27 cellular contexts compared by ENCODE assay signal in the genomic region with DNA sequence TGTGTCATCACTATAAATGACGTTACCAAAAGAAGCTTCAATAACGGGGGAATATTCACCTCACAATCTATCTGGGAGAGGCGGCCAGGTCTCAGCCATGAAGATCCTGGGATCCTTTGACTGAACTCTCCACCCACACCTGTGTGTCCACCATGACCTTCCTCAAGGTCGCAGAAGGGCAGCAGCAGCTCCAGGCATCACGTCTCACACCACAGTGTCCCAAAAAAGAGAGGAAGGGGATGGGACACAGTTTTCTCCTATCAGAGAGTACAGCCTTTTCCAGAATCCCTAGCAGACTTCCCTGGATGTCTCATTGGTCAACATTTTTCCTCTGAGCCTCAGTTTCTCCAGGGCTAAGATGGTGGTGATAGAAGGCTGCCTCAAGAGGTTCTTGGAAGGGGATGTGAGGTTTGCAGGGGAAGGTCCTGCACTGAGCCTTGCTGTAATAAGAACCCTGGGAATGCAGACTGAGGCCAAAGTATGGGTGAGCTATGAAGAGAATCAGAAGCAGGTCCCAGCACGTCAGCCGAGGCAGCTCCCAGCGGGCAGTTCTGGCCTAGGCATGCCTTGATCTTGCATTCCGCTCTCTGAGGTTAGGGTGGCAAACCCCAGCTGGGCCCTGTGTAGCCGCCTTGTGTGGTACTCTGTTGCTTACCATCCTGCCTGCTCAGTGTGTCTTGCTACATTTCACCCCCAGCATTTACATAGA.
"Had no signal": no experiment of that assay in that cellular context is flagged by ENCODE, and none has a peak within 500 bp of the region (broad histone marks: within the 10 kb centered on the region; RNA-seq: fewer than 3 reads in every experiment).

No MANE protein-coding gene starts in this region.

- H3K36me3 Mint-ChIP-seq: activated naive CD8-positive, alpha-beta T cell treated with anti-CD3 and anti-CD28 coated beads for 36 hours; immature natural killer cell; natural killer cell treated with Interleukin-12 subunit alpha and Interleukin-12 subunit beta and Interleukin-15 and Interleukin-18, amount 100 ng/mL, for 72 hours; stimulated activated effector memory CD8-positive, alpha-beta T cell treated with anti-CD3 and anti-CD28 coated beads, Interleukin-12 subunit alpha, Interleukin-12 subunit beta, amount 100 ng/mL, for 72 hours had no signal

- H3K4me3 ChIP-seq: coronary artery, hepatocyte, left lung, lung, right lobe of liver, tibial nerve had no signal

- H3K4me3 Mint-ChIP-seq: activated B cell treated with CpG ODN at 0.5 μM for 24 hours; activated CD4-positive, alpha-beta T cell treated with anti-CD3 and anti-CD28 coated beads for 36 hours; activated naive CD8-positive, alpha-beta T cell treated with anti-CD3 and anti-CD28 coated beads for 36 hours; endodermal cell; immature natural killer cell; mesothelial cell of epicardium; natural killer cell treated with Interleukin-12 subunit alpha and Interleukin-12 subunit beta and Interleukin-15 and Interleukin-18, amount 100 ng/mL, for 72 hours; stimulated activated effector memory CD8-positive, alpha-beta T cell treated with anti-CD3 and anti-CD28 coated beads, Interleukin-12 subunit alpha, Interleukin-12 subunit beta, amount 100 ng/mL, for 72 hours; stimulated activated naive CD8-positive, alpha-beta T cell treated with anti-CD3 and anti-CD28 coated beads, Interleukin-15, amount 100 ng/mL, for 72 hours had no signal

- H3K27me3 Mint-ChIP-seq: activated CD4-positive, alpha-beta T cell treated with anti-CD3 and anti-CD28 coated beads for 36 hours; stimulated activated naive CD8-positive, alpha-beta T cell treated with anti-CD3 and anti-CD28 coated beads, Interleukin-15, amount 100 ng/mL, for 72 hours had no signal

- H3K9me3 Mint-ChIP-seq: activated naive CD8-positive, alpha-beta T cell treated with anti-CD3 and anti-CD28 coated beads for 36 hours; endodermal cell; immature natural killer cell; mesothelial cell of epicardium; natural killer cell treated with Interleukin-12 subunit alpha and Interleukin-12 subunit beta and Interleukin-15 and Interleukin-18, amount 100 ng/mL, for 72 hours; stimulated activated effector memory CD8-positive, alpha-beta T cell treated with anti-CD3 and anti-CD28 coated beads, Interleukin-12 subunit alpha, Interleukin-12 subunit beta, amount 100 ng/mL, for 72 hours; stimulated activated naive CD8-positive, alpha-beta T cell treated with anti-CD3 and anti-CD28 coated beads, Interleukin-15, amount 100 ng/mL, for 72 hours had no signal

- H3K27me3 ChIP-seq: hepatocyte, right lobe of liver, tibial nerve had no signal

- H3K27ac ChIP-seq: coronary artery, hepatocyte, left lung, neutrophil, parathyroid adenoma, right lobe of liver, tibial nerve had no signal

- DNase-seq: activated B cell treated with CpG ODN at 0.5 μM for 24 hours; activated CD4-positive, alpha-beta T cell treated with anti-CD3 and anti-CD28 coated beads for 36 hours; activated CD4-positive, alpha-beta T cell treated with anti-CD3 and anti-CD28 coated beads, Interleukin-2, amount 50 U/mL, for 48 hours; activated naive CD4-positive, alpha-beta T cell treated with Interleukin-2 at 50 U/mL for 16 hours; activated naive CD8-positive, alpha-beta T cell treated with anti-CD3 and anti-CD28 coated beads for 36 hours; activated T-cell treated with anti-CD3 and anti-CD28 coated beads, Interleukin-2, amount 50 U/mL, for 48 hours; cerebellar nuclear complex; endodermal cell; foreskin melanocyte; glutamatergic neuron; immature natural killer cell; kidney glomerular epithelial cell; right lobe of liver; small intestine; stimulated activated CD4-positive, alpha-beta T cell treated with anti-CD3 and anti-CD28 coated beads, Interleukin-2, amount 100 ng/mL, for 24 hours; stimulated activated naive CD8-positive, alpha-beta T cell treated with anti-CD3 and anti-CD28 coated beads, Interleukin-15, amount 100 ng/mL, for 72 hours; T1000 had no signal

- H3K27ac Mint-ChIP-seq: activated B cell treated with CpG ODN at 0.5 μM for 24 hours; activated CD4-positive, alpha-beta T cell treated with anti-CD3 and anti-CD28 coated beads for 36 hours; activated naive CD8-positive, alpha-beta T cell treated with anti-CD3 and anti-CD28 coated beads for 36 hours; endodermal cell; immature natural killer cell; mesothelial cell of epicardium; natural killer cell treated with Interleukin-12 subunit alpha and Interleukin-12 subunit beta and Interleukin-15 and Interleukin-18, amount 100 ng/mL, for 72 hours; stimulated activated effector memory CD8-positive, alpha-beta T cell treated with anti-CD3 and anti-CD28 coated beads, Interleukin-12 subunit alpha, Interleukin-12 subunit beta, amount 100 ng/mL, for 72 hours; stimulated activated naive CD8-positive, alpha-beta T cell treated with anti-CD3 and anti-CD28 coated beads, Interleukin-15, amount 100 ng/mL, for 72 hours had no signal

- H3K4me1 Mint-ChIP-seq: activated CD4-positive, alpha-beta T cell treated with anti-CD3 and anti-CD28 coated beads for 36 hours; endodermal cell; mesothelial cell of epicardium; stimulated activated naive CD8-positive, alpha-beta T cell treated with anti-CD3 and anti-CD28 coated beads, Interleukin-15, amount 100 ng/mL, for 72 hours had no signal

- H3K4me1 ChIP-seq: left lung, parathyroid adenoma, right lobe of liver, tibial nerve had no signal

- H3K36me3 ChIP-seq: left lung, neutrophil, right lobe of liver, tibial nerve had no signal

- H3K9me3 ChIP-seq: left lung, neutrophil, right lobe of liver, tibial nerve had no signal
